Comparison of ENCODE assay signal across 1 cellular context in genomic region chr1:236063919-236064673, GRCh38.
TF ChIP-seq lines count a peak whose summit lies in the region.

No MANE protein-coding gene starts in this region.

TF ChIP-seq in HepG2, 621 proteins besides CTCF, POLR2A, EP300 and RAD21 (continued from another document and continues in another):
- no peak; the same call in 1 of the 2 replicates for TF ChIP-seq GLMP (CRISPR knock-in tag; IDR thresholded peaks at IDR 0.05; ENCODE audit: borderline replicate concordance)
- TF ChIP-seq ZNF382 (CRISPR knock-in tag; IDR thresholded peaks at IDR 0.05; ENCODE audit: borderline replicate concordance): no peak
- TF ChIP-seq PPARG (CRISPR knock-in tag; conservative IDR thresholded peaks at IDR 0.05): 0 out of 2 replicates have a peak, but pooled peaks have one; percentile 28
- TF ChIP-seq ASH2L (IDR thresholded peaks at IDR 0.05; ENCODE audit: insufficient read length, low read depth, low read length): peak; percentile 62
- no peak for TF ChIP-seq DBP (CRISPR knock-in tag; IDR thresholded peaks at IDR 0.05; ENCODE audit: not compliant biosample characterization)
- TF ChIP-seq ZNF619 (CRISPR knock-in tag; IDR thresholded peaks at IDR 0.05): peak; percentile 35; the same call in 1 of the 2 replicates
- no peak for TF ChIP-seq ISX (CRISPR knock-in tag; conservative IDR thresholded peaks at IDR 0.05)
- peak; percentile 92 for TF ChIP-seq KLF6 (CRISPR knock-in tag; IDR thresholded peaks at IDR 0.05)
- peak; percentile 85 for TF ChIP-seq ZNF451 (CRISPR knock-in tag; IDR thresholded peaks at IDR 0.05)
- TF ChIP-seq ZNF710 (CRISPR knock-in tag; IDR thresholded peaks at IDR 0.05; ENCODE audit: borderline replicate concordance): 0 out of 2 replicates have a peak, but pooled peaks have one; percentile 18
- peak; percentile 66 for TF ChIP-seq AHR (CRISPR knock-in tag; IDR thresholded peaks at IDR 0.05)
- TF ChIP-seq PATZ1 (CRISPR knock-in tag; IDR thresholded peaks at IDR 0.05): peak; percentile 76
- peak; percentile 72 for TF ChIP-seq ATF3 (CRISPR knock-in tag; IDR thresholded peaks at IDR 0.05)
- TF ChIP-seq GTF2F1 (IDR thresholded peaks at IDR 0.05; ENCODE audit: low read length): no peak
- TF ChIP-seq HMGXB3 (CRISPR knock-in tag; IDR thresholded peaks at IDR 0.05; ENCODE audit: borderline replicate concordance): peak; percentile 85
- no peak for TF ChIP-seq ZBTB44 (CRISPR knock-in tag; IDR thresholded peaks at IDR 0.05)
- TF ChIP-seq ZNF703 (CRISPR knock-in tag; IDR thresholded peaks at IDR 0.05; ENCODE audit: borderline replicate concordance): 0 out of 2 replicates have a peak, but pooled peaks have one; percentile 75
- TF ChIP-seq SRSF9 (IDR thresholded peaks at IDR 0.05; ENCODE audit: borderline replicate concordance, insufficient read depth, low read depth, low read length, poor library complexity, severe bottlenecking): no peak
- no peak for TF ChIP-seq FOXM1 (CRISPR knock-in tag; IDR thresholded peaks at IDR 0.05)
- no peak; the same call in 1 of the 2 replicates for TF ChIP-seq ARID2 (CRISPR knock-in tag; IDR thresholded peaks at IDR 0.05; ENCODE audit: borderline replicate concordance)
- TF ChIP-seq KDM3A (CRISPR knock-in tag; IDR thresholded peaks at IDR 0.05; ENCODE audit: low read depth): peak; percentile 93
- TF ChIP-seq CSRNP1 (CRISPR knock-in tag; IDR thresholded peaks at IDR 0.05): no peak; the same call in none of the 2 replicates
- no peak for TF ChIP-seq AGO1 (IDR thresholded peaks at IDR 0.05; ENCODE audit: low read depth, low read length, poor library complexity, severe bottlenecking)
- peak; percentile 91 for TF ChIP-seq RBFOX2 (IDR thresholded peaks at IDR 0.05; ENCODE audit: low read depth, low read length)
- TF ChIP-seq FOXC1 (CRISPR knock-in tag; IDR thresholded peaks at IDR 0.05; ENCODE audit: borderline replicate concordance): peak; percentile 94
- 0 out of 2 replicates have a peak, but pooled peaks have one; percentile 84 for TF ChIP-seq CENPBD1 (CRISPR knock-in tag; IDR thresholded peaks at IDR 0.05; ENCODE audit: borderline replicate concordance, low read depth)
- 0 out of 2 replicates have a peak, but pooled peaks have one; percentile 29 for TF ChIP-seq TP53 (CRISPR knock-in tag; conservative IDR thresholded peaks at IDR 0.05)
- peak; percentile 48; the same call in 1 of the 2 replicates for TF ChIP-seq FOSL1 (CRISPR knock-in tag; IDR thresholded peaks at IDR 0.05; ENCODE audit: borderline replicate concordance)
- TF ChIP-seq ZNF878 (CRISPR knock-in tag; IDR thresholded peaks at IDR 0.05): peak; percentile 98
- TF ChIP-seq HDAC2 (CRISPR knock-in tag; IDR thresholded peaks at IDR 0.05): peak; percentile 91
- peak; percentile 22; the same call in 1 of the 2 replicates for TF ChIP-seq SNAI1 (CRISPR knock-in tag; IDR thresholded peaks at IDR 0.05; ENCODE audit: borderline replicate concordance)
- TF ChIP-seq REST (IDR thresholded peaks at IDR 0.05; ENCODE audit: borderline replicate concordance in 1 of 2, low read depth in 1 of 2, low read length in 2 of 2): peak in 1 of 2 experiments; percentile 78; a peak in 1 of 4 replicates
- TF ChIP-seq E2F1 (CRISPR knock-in tag; IDR thresholded peaks at IDR 0.05): peak; percentile 98
- TF ChIP-seq HES4 (CRISPR knock-in tag; IDR thresholded peaks at IDR 0.05; ENCODE audit: borderline replicate concordance): peak; percentile 83; the same call in 1 of the 2 replicates
- peak; percentile 90 for TF ChIP-seq SOX5 (CRISPR knock-in tag; IDR thresholded peaks at IDR 0.05; ENCODE audit: borderline replicate concordance)
- TF ChIP-seq ZNF605 (CRISPR knock-in tag; IDR thresholded peaks at IDR 0.05): peak; percentile 98
- peak; percentile 97 for TF ChIP-seq HNF4G (IDR thresholded peaks at IDR 0.05; ENCODE audit: borderline replicate concordance, low read depth, low read length)
- peak; percentile 88 for TF ChIP-seq HNF4G (CRISPR knock-in tag; IDR thresholded peaks at IDR 0.05; ENCODE audit: borderline replicate concordance, low read depth)
